3 cellular contexts compared by ENCODE assay signal in the genomic region with DNA sequence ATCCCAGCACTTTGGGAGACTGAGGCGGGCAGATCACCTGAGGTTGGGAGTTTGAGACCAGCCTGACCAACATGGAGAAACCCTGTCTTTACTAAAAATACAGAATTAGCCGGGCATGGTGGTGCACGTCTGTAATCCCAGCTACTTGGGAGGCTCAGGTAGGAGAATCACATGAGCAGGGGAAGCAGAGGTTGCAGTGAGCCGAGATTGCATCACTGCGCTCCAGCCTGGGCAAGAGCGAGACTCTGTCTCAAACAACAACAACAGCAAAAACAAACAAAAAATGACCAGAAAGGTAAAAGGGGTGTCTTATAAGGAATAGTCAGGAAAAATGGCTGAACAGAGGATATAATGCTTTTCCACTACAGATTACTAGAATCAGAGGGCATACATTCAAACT. TPM values are rescaled to one million over a fixed set of nuclear protein-coding genes. Genes with fewer than 3 reads are reported as not detected.
"Had no signal": no experiment of that assay in that cellular context is flagged by ENCODE, and none has a peak within 500 bp of the region (broad histone marks: within the 10 kb centered on the region; RNA-seq: fewer than 3 reads in every experiment).

No MANE protein-coding gene starts in this region.

RNA-seq across cellular contexts. Expression of gene IL23A, which starts 33.8 kb away (rescaled TPM):
- total RNA-seq: GM23248, H4, HT1080 had no signal
